Comparison of ENCODE assay signal across 19 cellular contexts in the genomic region with DNA sequence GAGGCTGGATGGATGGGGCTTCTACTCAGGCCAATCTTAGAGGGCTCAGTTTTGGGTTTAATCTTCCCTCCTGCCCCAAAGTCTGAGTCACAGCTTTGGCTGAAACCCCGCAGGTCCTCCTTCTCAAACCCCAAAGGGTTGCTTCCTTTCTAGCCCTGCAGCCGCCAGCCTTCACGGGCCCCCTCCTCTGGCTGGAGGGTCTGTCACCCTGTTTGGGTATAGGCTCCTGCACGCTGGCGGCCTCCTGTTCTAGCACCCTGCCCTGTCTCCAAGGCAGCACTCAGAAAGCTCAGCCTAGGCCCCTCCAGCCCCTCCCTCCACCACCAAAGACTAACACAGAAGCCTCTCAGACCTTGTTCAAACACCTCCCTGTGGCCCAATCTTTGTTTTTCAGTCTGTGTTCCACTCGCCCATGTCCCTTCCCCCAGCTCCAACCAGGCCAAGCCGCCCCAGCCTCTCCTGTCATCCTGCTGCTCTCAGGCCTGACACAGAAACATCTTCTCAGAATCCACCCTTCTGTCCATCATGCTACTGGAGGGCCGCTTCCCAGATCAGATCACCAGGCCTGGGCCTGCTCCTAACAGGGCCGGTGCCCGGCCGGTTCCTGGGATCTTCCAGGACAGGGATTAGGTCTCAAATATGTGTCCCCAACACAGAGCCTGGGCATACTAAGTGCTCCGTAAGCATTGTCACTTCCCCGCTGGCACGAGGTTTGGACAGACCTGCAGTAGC. TPM values are rescaled to one million over a fixed set of nuclear protein-coding genes. Genes with fewer than 3 reads are reported as not detected.
DNase-seq lines count a peak whose midpoint lies in the region; ATAC-seq and TF ChIP-seq lines count a peak whose summit lies in the region.
"Had no signal": no experiment of that assay in that cellular context is flagged by ENCODE, and none has a peak within 500 bp of the region (broad histone marks: within the 10 kb centered on the region; RNA-seq: fewer than 3 reads in every experiment).

No MANE protein-coding gene starts in this region.

- H3K79me2 ChIP-seq in neural progenitor cell (ENCODE audit: low read depth), result no peaks in the 10 kb centered on the region

- POLR2A ChIA-PET in activated CD4-positive, alpha-beta T cell treated with anti-CD3 and anti-CD28 coated beads, Interleukin-2, amount 10 ng/mL, durations not matched to agents 7 days and 5 days (lab: Charles Lee), result no interaction called here

- H3K9me3 ChIP-seq in neural progenitor cell (ENCODE audit: low read depth), result no peaks in the 10 kb centered on the region
- H3K9me3 ChIP-seq: BLaER1, Caco-2 had no signal

- H3K36me3 ChIP-seq in neural progenitor cell, result no peaks in the 10 kb centered on the region

- H3K27me3 Mint-ChIP-seq in activated CD4-positive, alpha-beta T cell treated with anti-CD3 and anti-CD28 coated beads, Interleukin-2, amount 10 ng/mL, durations not matched to agents 7 days and 5 days, result no peaks in the 10 kb centered on the region
- H3K27me3 Mint-ChIP-seq in neural progenitor cell (ENCODE audit: insufficient read depth, low read depth), result peaks cover 3% of the 10 kb centered on the region
- H3K27me3 Mint-ChIP-seq in stimulated activated naive B cell treated with anti-CD40 and anti-IgM and Interleukin-4, amounts not matched to agents 10 μg/mL and 1 μg/mL and 100 μg/mL, for 72 hours, result no peaks in the 10 kb centered on the region
- H3K27me3 Mint-ChIP-seq in mesothelial cell of epicardium (ENCODE audit: low read depth), result no peaks in the 10 kb centered on the region
- H3K27me3 Mint-ChIP-seq: CD8-positive, alpha-beta memory T cell; IgD-negative memory B cell had no signal

- no peak overlapping the region for H3K4me3 ChIP-seq in neural progenitor cell
- H3K4me3 ChIP-seq: BLaER1 had no signal

- no peaks in the 10 kb centered on the region for H3K9me3 Mint-ChIP-seq in activated CD4-positive, alpha-beta T cell treated with anti-CD3 and anti-CD28 coated beads, Interleukin-2, amount 10 ng/mL, durations not matched to agents 7 days and 5 days
- H3K9me3 Mint-ChIP-seq in neural progenitor cell (no peaks in the 10 kb centered on the region), mesothelial cell of epicardium (no peaks in the 10 kb centered on the region)
- H3K9me3 Mint-ChIP-seq in stimulated activated naive B cell treated with anti-CD40 and anti-IgM and Interleukin-4, amounts not matched to agents 10 μg/mL and 1 μg/mL and 100 μg/mL, for 72 hours, result peaks cover 3% of the 10 kb centered on the region in 2 donors
- H3K9me3 Mint-ChIP-seq: CD8-positive, alpha-beta memory T cell; IgD-negative memory B cell had no signal

- H3K4me2 ChIP-seq in neural progenitor cell, result no peak overlapping the region
- H3K4me2 ChIP-seq: BLaER1 had no signal

- no peak for ATAC-seq in stimulated activated naive B cell treated with anti-CD40 and anti-IgM and Interleukin-4, amounts not matched to agents 10 μg/mL and 1 μg/mL and 100 μg/mL, for 72 hours (replicated peaks)
- no peak for ATAC-seq in HG02981 (IDR thresholded peaks at IDR 0.05; ENCODE audit: unreplicated experiment)
- ATAC-seq: HCT116 had no signal

- no peak for DNase-seq in activated CD4-positive, alpha-beta T cell treated with anti-CD3 and anti-CD28 coated beads, Interleukin-2, amount 10 ng/mL, durations not matched to agents 7 days and 5 days
- no peak for DNase-seq in activated CD4-positive, alpha-beta T cell treated with anti-CD3 and anti-CD28 coated beads, Interleukin-2, amount 50 U/mL, for 1 hour
- DNase-seq in MV-4-11 (lab: John Stamatoyannopoulos, UW) (peak; percentile 20), neural progenitor cell (ENCODE audit: low spot score) (no peak), mesothelial cell of epicardium (ENCODE audit: low spot score in 2 of 2, unreplicated experiment in 2 of 2) (no peak)
- DNase-seq in stimulated activated naive B cell treated with anti-CD40 and anti-IgM and Interleukin-4, amounts not matched to agents 10 μg/mL and 1 μg/mL and 100 μg/mL, for 72 hours, result no peak
- DNase-seq in effector CD4-positive, alpha-beta T cell, result no peak
- DNase-seq: Caco-2; CD8-positive, alpha-beta memory T cell; DND-41; GDM1; GOT3 had no signal

- CTCF ChIA-PET in activated CD4-positive, alpha-beta T cell treated with anti-CD3 and anti-CD28 coated beads, Interleukin-2, amount 10 ng/mL, durations not matched to agents 7 days and 5 days (lab: Charles Lee), result interaction anchor here (1.1 kb wide), 1 partner anchor 10 kb away, joined by 3 read pairs; no protein-coding TSS in a partner anchor

- H3K4me1 ChIP-seq in neural progenitor cell, result peaks cover 7% of the 10 kb centered on the region
- H3K4me1 ChIP-seq: Caco-2 had no signal

- H3K27ac ChIP-seq in neural progenitor cell, result no peak overlapping the region
- H3K27ac ChIP-seq: 22Rv1, BLaER1 had no signal

- H3K4me1 Mint-ChIP-seq in activated CD4-positive, alpha-beta T cell treated with anti-CD3 and anti-CD28 coated beads, Interleukin-2, amount 10 ng/mL, durations not matched to agents 7 days and 5 days, result peaks cover 8% of the 10 kb centered on the region
- peaks cover 10% of the 10 kb centered on the region for H3K4me1 Mint-ChIP-seq in neural progenitor cell
- peaks cover 10 to 13% of the 10 kb centered on the region in 2 donors for H3K4me1 Mint-ChIP-seq in stimulated activated naive B cell treated with anti-CD40 and anti-IgM and Interleukin-4, amounts not matched to agents 10 μg/mL and 1 μg/mL and 100 μg/mL, for 72 hours
- no peaks in the 10 kb centered on the region for H3K4me1 Mint-ChIP-seq in mesothelial cell of epicardium

- H3K27ac Mint-ChIP-seq in activated CD4-positive, alpha-beta T cell treated with anti-CD3 and anti-CD28 coated beads, Interleukin-2, amount 10 ng/mL, durations not matched to agents 7 days and 5 days, result peak overlapping the region; percentile 9
- H3K27ac Mint-ChIP-seq in neural progenitor cell (peak overlapping the region; percentile 55), mesothelial cell of epicardium (no peak overlapping the region)
- H3K27ac Mint-ChIP-seq in stimulated activated naive B cell treated with anti-CD40 and anti-IgM and Interleukin-4, amounts not matched to agents 10 μg/mL and 1 μg/mL and 100 μg/mL, for 72 hours, result peak overlapping the region; percentile 63

- H2AFZ ChIP-seq in neural progenitor cell (replicated peaks), result peak overlapping the region; percentile 68

- H3K4me3 Mint-ChIP-seq in activated CD4-positive, alpha-beta T cell treated with anti-CD3 and anti-CD28 coated beads, Interleukin-2, amount 10 ng/mL, durations not matched to agents 7 days and 5 days, result no peak overlapping the region
- H3K4me3 Mint-ChIP-seq in neural progenitor cell (no peak overlapping the region), mesothelial cell of epicardium (no peak overlapping the region)
- no peak overlapping the region for H3K4me3 Mint-ChIP-seq in stimulated activated naive B cell treated with anti-CD40 and anti-IgM and Interleukin-4, amounts not matched to agents 10 μg/mL and 1 μg/mL and 100 μg/mL, for 72 hours
- H3K4me3 Mint-ChIP-seq: CD8-positive, alpha-beta memory T cell; IgD-negative memory B cell had no signal

- no peak overlapping the region for H3K9ac ChIP-seq in neural progenitor cell
- H3K9ac ChIP-seq: BLaER1 had no signal

- peaks cover 16% of the 10 kb centered on the region for H3F3A ChIP-seq in neural progenitor cell (ENCODE audit: low read depth)

- H4K20me1 ChIP-seq in neural progenitor cell (ENCODE audit: low read depth), result no peaks in the 10 kb centered on the region
- H4K20me1 ChIP-seq: BLaER1 had no signal

- H3K36me3 Mint-ChIP-seq in activated CD4-positive, alpha-beta T cell treated with anti-CD3 and anti-CD28 coated beads, Interleukin-2, amount 10 ng/mL, durations not matched to agents 7 days and 5 days (ENCODE audit: low read depth), result peaks cover 3% of the 10 kb centered on the region
- no peaks in the 10 kb centered on the region for H3K36me3 Mint-ChIP-seq in neural progenitor cell
- peaks cover 30 to 33% of the 10 kb centered on the region in 2 donors for H3K36me3 Mint-ChIP-seq in stimulated activated naive B cell treated with anti-CD40 and anti-IgM and Interleukin-4, amounts not matched to agents 10 μg/mL and 1 μg/mL and 100 μg/mL, for 72 hours
- peaks cover 10% of the 10 kb centered on the region for H3K36me3 Mint-ChIP-seq in mesothelial cell of epicardium
- H3K36me3 Mint-ChIP-seq: IgD-negative memory B cell had no signal

- H3K27me3 ChIP-seq in neural progenitor cell, result no peaks in the 10 kb centered on the region
- H3K27me3 ChIP-seq: BLaER1 had no signal

- TF ChIP-seq CTCF in neural progenitor cell (IDR thresholded peaks at IDR 0.05), result no peak
- no peak for TF ChIP-seq CTCF in mesothelial cell of epicardium (IDR thresholded peaks at IDR 0.05; ENCODE audit: unreplicated experiment)

RNA-seq across cellular contexts. Expression of gene HTR6, which starts 35.5 kb away (rescaled TPM):
- under 1 TPM in 1 of 2 experiments, not detected in 1; 0.10 TPM for total RNA-seq in activated CD4-positive, alpha-beta T cell treated with anti-CD3 and anti-CD28 coated beads, Interleukin-2, amount 10 ng/mL, durations not matched to agents 7 days and 5 days
- 0.25 TPM in 1 of 2 replicates, not detected in the other for total RNA-seq in neural progenitor cell (ENCODE audit: low replicate concordance)
- total RNA-seq in mesothelial cell of epicardium, result 0.11 to 0.24 TPM (median 0.11 TPM) in 3 replicates
- total RNA-seq: A673; Caco-2; CD8-positive, alpha-beta memory T cell; HT-29 had no signal

RNA-seq across cellular contexts. Expression of gene NBL1, which starts 56.1 kb away (rescaled TPM):
- total RNA-seq in activated CD4-positive, alpha-beta T cell treated with anti-CD3 and anti-CD28 coated beads, Interleukin-2, amount 10 ng/mL, durations not matched to agents 7 days and 5 days, result 10 to 100 TPM; 17.5 to 22.0 TPM
- total RNA-seq in neural progenitor cell (ENCODE audit: low replicate concordance), result 2.4 and 7.7 TPM in 2 replicates
- 20.0 to 22.9 TPM (median 20.3 TPM) in 3 replicates for total RNA-seq in mesothelial cell of epicardium
